In the genomic region with DNA sequence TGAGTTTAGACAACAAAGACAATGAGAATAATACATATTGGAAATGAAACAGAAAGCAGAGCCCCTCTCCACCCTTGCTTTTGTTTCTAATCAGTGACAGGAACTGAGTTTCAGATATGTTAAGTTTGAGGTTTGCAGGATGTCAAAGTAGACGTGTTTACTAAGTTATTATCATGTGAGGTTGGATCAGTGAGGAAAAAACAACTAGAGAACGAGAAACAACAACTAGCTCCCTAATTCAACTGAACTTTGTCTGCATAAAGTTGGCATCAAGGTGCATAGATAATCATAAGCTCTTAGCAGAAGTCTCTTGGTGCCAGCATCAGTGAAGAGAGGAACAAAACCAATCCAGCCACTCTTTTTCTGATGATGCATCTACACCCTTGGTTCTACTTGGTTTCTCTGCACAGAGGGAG, we compare ENCODE assay signal across 8 cellular contexts.
A peak's percentile ranks its signal among the peaks of the same experiment; 100 is the strongest.
DNase-seq lines count a peak whose midpoint lies in the region; ATAC-seq and TF ChIP-seq lines count a peak whose summit lies in the region.

No MANE protein-coding gene starts in this region.

- no peaks in the 10 kb centered on the region for H3K36me3 ChIP-seq in CD4-positive, alpha-beta memory T cell (ENCODE audit: insufficient read depth, low read length)
- no peaks in the 10 kb centered on the region for H3K36me3 ChIP-seq in mammary epithelial cell (ENCODE audit: insufficient read depth, low read length)

- H3K9me3 ChIP-seq in CD4-positive, alpha-beta memory T cell (ENCODE audit: control insufficient read depth in 1 of 2, low read length in 2 of 2) = no peaks in the 10 kb centered on the region
- H3K9me3 ChIP-seq in mammary epithelial cell (replicated peaks; ENCODE audit: insufficient read depth, low read length) = no peaks in the 10 kb centered on the region

- 42% methylated on average over 2 of the region's 2 CpGs for WGBS in mammary epithelial cell (ENCODE audit: low coverage, missing lambda C conversion rate)

- peaks cover 0 to 6% (median 0%) of the 10 kb centered on the region in 8 donors for H3K9me3 Mint-ChIP-seq in CD4-positive, alpha-beta memory T cell
- no peaks in the 10 kb centered on the region for H3K9me3 Mint-ChIP-seq in effector memory CD8-positive, alpha-beta T cell

- ATAC-seq in GM19395 (IDR thresholded peaks at IDR 0.05; ENCODE audit: unreplicated experiment) (peak; percentile 97), HG03135 (IDR thresholded peaks at IDR 0.05; ENCODE audit: unreplicated experiment) (peak; percentile 90)
- ATAC-seq in effector memory CD8-positive, alpha-beta T cell (replicated peaks) = peak; percentile 95

- no peak for TF ChIP-seq CTCF in mammary epithelial cell (conservative IDR thresholded peaks at IDR 0.05 in 1 of 2, IDR thresholded peaks at IDR 0.05 in 1 of 2; ENCODE audit: extremely low read depth in 1 of 2, insufficient read depth in 1 of 2, low read depth in 1 of 2, low read length in 2 of 2)

- H3K4me2 ChIP-seq in mammary epithelial cell (ENCODE audit: insufficient read depth, low read depth, low read length) = no peak overlapping the region

- POLR2A ChIA-PET in CD4-positive, alpha-beta memory T cell (lab: Charles Lee; ENCODE audit: partially characterized antibody) = interaction anchor here (0.9 kb wide), 1 partner anchor 30 kb away, joined by 3 read pairs; no protein-coding TSS in a partner anchor

- no peaks in the 10 kb centered on the region for H4K20me1 ChIP-seq in mammary epithelial cell (ENCODE audit: insufficient read depth, low read length)

- CTCF ChIA-PET in CD4-positive, alpha-beta memory T cell (lab: Charles Lee; ENCODE audit: partially characterized antibody) = no interaction called here
- CTCF ChIA-PET in mammary epithelial cell (lab: Charles Lee; ENCODE audit: low non-redundant PET) = no interaction called here

- BruUV-seq in mammary epithelial cell (replicated peaks; lab: Mats Ljungman, UMichigan) = no TSS peak

- H3K27me3 ChIP-seq in CD4-positive, alpha-beta memory T cell (ENCODE audit: insufficient read depth, low read length) = no peaks in the 10 kb centered on the region
- no peaks in the 10 kb centered on the region for H3K27me3 ChIP-seq in mammary epithelial cell (ENCODE audit: insufficient read depth, low read length)

- in situ Hi-C loops in mammary epithelial cell (cut with MboI; ENCODE audit: low sequenced_read_pairs in 2 of 2) = no loop called here

- H3K36me3 Mint-ChIP-seq in CD4-positive, alpha-beta memory T cell = no peaks in the 10 kb centered on the region
- H3K36me3 Mint-ChIP-seq in effector memory CD8-positive, alpha-beta T cell (ENCODE audit: insufficient read depth) = peaks cover 3% of the 10 kb centered on the region

- no peak overlapping the region for H3K4me3 ChIP-seq in CD4-positive, alpha-beta memory T cell (ENCODE audit: low read length in 2 of 2)
- no peak overlapping the region for H3K4me3 ChIP-seq in mammary epithelial cell (replicated peaks in 1 of 3; ENCODE audit: insufficient read depth in 1 of 3, low read depth in 2 of 3, low read length in 3 of 3)

- peak overlapping the region; percentile 45 to 89 (median 85) for H3K27ac Mint-ChIP-seq in CD4-positive, alpha-beta memory T cell
- peak overlapping the region; percentile 51 to 95 for H3K27ac Mint-ChIP-seq in effector memory CD8-positive, alpha-beta T cell

- no peak overlapping the region for H3K27ac ChIP-seq in CD4-positive, alpha-beta memory T cell (ENCODE audit: low read depth, low read length)
- H3K27ac ChIP-seq in mammary epithelial cell (ENCODE audit: insufficient read depth, low read depth, low read length) = no peak overlapping the region

- H3K9ac ChIP-seq in mammary epithelial cell (ENCODE audit: insufficient read depth, low read length) = no peak overlapping the region

- dilution Hi-C loops in mammary epithelial cell (cut with HindIII; ENCODE audit: low sequenced_read_pairs) = no loop called here

- H2AFZ ChIP-seq in mammary epithelial cell (ENCODE audit: low read depth, low read length) = no peak overlapping the region

- H3K4me1 Mint-ChIP-seq in CD4-positive, alpha-beta memory T cell = peaks cover 18 to 37% (median 25%) of the 10 kb centered on the region in 4 donors
- H3K4me1 Mint-ChIP-seq in effector memory CD8-positive, alpha-beta T cell (ENCODE audit: low read depth in 2 of 2) = peaks cover 7 to 20% of the 10 kb centered on the region in 2 donors

- H3K79me2 ChIP-seq in mammary epithelial cell (ENCODE audit: insufficient read depth, low read length) = no peaks in the 10 kb centered on the region

- intact Hi-C loops in CD4-positive, alpha-beta memory T cell (cut with micrococcal nuclease) = no loop called here
- intact Hi-C loops in mammary epithelial cell (cut with micrococcal nuclease) = no loop called here

- peak in 4 of 5 donors; percentile 16 to 47 (median 26) for DNase-seq in CD4-positive, alpha-beta memory T cell
- no peak for DNase-seq in effector memory CD8-positive, alpha-beta T cell
- no peak for DNase-seq in stimulated activated naive CD4-positive, alpha-beta T cell treated with Interleukin-2 at 50 U/mL for 16 hours (lab: John Stamatoyannopoulos, UW)
- DNase-seq in mammary epithelial cell = no peak
- no peak for DNase-seq in NCI-H226
- DNase-seq in retina = no peak

- no peaks in the 10 kb centered on the region for H3K27me3 Mint-ChIP-seq in CD4-positive, alpha-beta memory T cell
- no peaks in the 10 kb centered on the region for H3K27me3 Mint-ChIP-seq in effector memory CD8-positive, alpha-beta T cell

- H3K4me1 ChIP-seq in CD4-positive, alpha-beta memory T cell (ENCODE audit: insufficient read depth, low read length) = peaks cover 27% of the 10 kb centered on the region
- no peaks in the 10 kb centered on the region for H3K4me1 ChIP-seq in mammary epithelial cell (ENCODE audit: insufficient read depth, low read length)

- H3K4me3 Mint-ChIP-seq in CD4-positive, alpha-beta memory T cell = peak overlapping the region; percentile 32 to 76 (median 57)
- H3K4me3 Mint-ChIP-seq in effector memory CD8-positive, alpha-beta T cell = peak overlapping the region; percentile 3 to 54

Comparison
In these comparisons a context has a peak if more than half of its experiments do, and no peak if none do; other contexts are left out.
1. DNase-seq: peak in CD4-positive, alpha-beta memory T cell (4 of 5); none in effector memory CD8-positive, alpha-beta T cell (0 of 3), stimulated activated naive CD4-positive, alpha-beta T cell treated with Interleukin-2 at 50 U/mL for 16 hours (single experiment), mammary epithelial cell (single experiment), NCI-H226 (single experiment) and retina (single experiment).
2. Peak in every context shown above with its lines, with median percentiles within 50 percentile points of each other: ATAC-seq.